8 cellular contexts compared by ENCODE assay signal in the genomic region with DNA sequence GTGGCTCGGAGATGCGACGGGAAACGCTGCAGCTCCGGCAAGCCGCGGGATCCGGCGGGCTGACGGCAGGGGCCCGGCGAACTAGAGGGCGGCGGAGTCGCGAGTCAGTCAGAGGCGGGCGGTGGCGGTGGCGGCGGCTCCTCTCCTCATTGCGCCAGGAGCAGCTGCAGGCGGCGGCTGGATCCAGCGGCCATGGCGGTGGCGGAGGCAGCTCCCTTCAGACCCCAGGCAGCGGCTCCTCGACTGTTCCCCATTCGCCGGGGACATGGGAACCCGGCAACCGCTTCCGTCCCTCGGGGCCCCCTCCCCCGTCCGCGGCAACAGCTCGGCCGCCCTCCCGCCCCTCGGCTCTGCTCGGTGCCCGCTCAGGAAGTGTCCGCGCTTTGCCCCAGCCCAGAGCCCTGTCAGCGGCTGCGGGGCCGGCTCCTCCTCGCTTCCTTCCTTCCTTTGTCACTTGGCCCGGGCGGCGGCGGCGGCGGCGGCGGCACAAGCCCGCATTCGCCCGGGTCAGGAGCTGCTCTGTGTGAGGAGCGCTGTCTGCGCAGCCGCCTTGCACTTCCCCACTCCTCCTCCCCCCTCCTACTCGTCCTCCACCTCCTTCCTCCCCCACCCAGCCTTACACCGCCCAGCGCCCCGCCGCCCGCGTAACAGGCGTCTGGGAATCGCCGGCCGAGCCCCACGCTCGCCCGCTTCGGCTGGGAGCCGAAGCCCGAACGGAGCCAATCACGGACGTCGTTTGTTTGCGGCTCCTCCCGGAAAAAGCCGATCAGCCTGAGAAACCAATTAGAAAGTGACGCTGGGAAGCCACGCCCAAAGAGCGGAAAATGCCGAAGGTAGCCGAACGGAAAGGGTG. TPM values are rescaled to one million over a fixed set of nuclear protein-coding genes. Genes with fewer than 3 reads are reported as not detected.
A peak's percentile ranks its signal among the peaks of the same experiment; 100 is the strongest.
DNase-seq lines count a peak whose midpoint lies in the region; ATAC-seq and TF ChIP-seq lines count a peak whose summit lies in the region.

A gene (minus strand): TSS at position 525 of the 853 bp plus-strand sequence. CDS start 1,013 bp downstream, outside the sequence.

- H3K79me1 ChIP-seq in mesendoderm (ENCODE audit: low read length), result peaks cover 4% of the 10 kb centered on the region

- H2BK5ac ChIP-seq in mesendoderm (ENCODE audit: low read length), result peak within 1 kb of the TSS; percentile 99

- H3K36me3 ChIP-seq in mesendoderm (ENCODE audit: control insufficient read depth, insufficient read depth, low read length), result no peaks in the 10 kb centered on the region

- no peak within 1 kb of the TSS for H2AK5ac ChIP-seq in mesendoderm (ENCODE audit: low read length)

- H2BK120ac ChIP-seq in mesendoderm (ENCODE audit: low read depth, low read length), result peak within 1 kb of the TSS; percentile 80

- H3K23ac ChIP-seq in mesendoderm (ENCODE audit: low read length), result peak within 1 kb of the TSS; percentile 99

- peak within 1 kb of the TSS; percentile 100 for H3K9ac ChIP-seq in mesendoderm (ENCODE audit: low read length)

- no CpG with 5 or more reads among the region's 94 CpGs for WGBS in mesendoderm (ENCODE audit: extremely low coverage, insufficient coverage, low lambda C conversion rate)

- TF ChIP-seq POLR2A in GM18526 (IDR thresholded peaks at IDR 0.05; ENCODE audit: extremely low read depth, insufficient read length), result peak; percentile 57

- peak; percentile 39 for ATAC-seq in HG03066 (IDR thresholded peaks at IDR 0.05; ENCODE audit: low read depth, unreplicated experiment)

- H4K8ac ChIP-seq in mesendoderm (ENCODE audit: low read depth, low read length), result peak within 1 kb of the TSS; percentile 88

- DNase-seq in 8988T, result peak; percentile 44
- peak; percentile 78 to 91 for DNase-seq in NCI-H446 (lab: John Stamatoyannopoulos, UW)
- peak; percentile 100 for DNase-seq in activated CD8-positive, alpha-beta memory T cell treated with anti-CD3 and anti-CD28 coated beads for 24 hours
- DNase-seq in effector CD8-positive, alpha-beta T cell (lab: John Stamatoyannopoulos, UW), result peak; percentile 61
- DNase-seq in mesendoderm, result no peak
- peak; percentile 94 to 97 for DNase-seq in stimulated activated CD8-positive, alpha-beta memory T cell treated with anti-CD3 and anti-CD28 coated beads, Interleukin-15, amount 100 ng/mL, for 48 hours (ENCODE audit: low read depth in 2 of 2)

- peak within 1 kb of the TSS; percentile 80 for H3K4me2 ChIP-seq in mesendoderm (ENCODE audit: low read length)

- H3K79me2 ChIP-seq in mesendoderm (ENCODE audit: control insufficient read depth, insufficient read depth, low read length), result peaks cover 43% of the 10 kb centered on the region

- H3K4ac ChIP-seq in mesendoderm (ENCODE audit: low read depth, low read length), result peak within 1 kb of the TSS; percentile 100

- H3K4me1 ChIP-seq in mesendoderm (ENCODE audit: control insufficient read depth, low read depth, low read length), result peaks cover 6% of the 10 kb centered on the region

- H4K5ac ChIP-seq in mesendoderm (ENCODE audit: low read length), result no peak within 1 kb of the TSS

- H3K27ac ChIP-seq in mesendoderm (ENCODE audit: low read depth, low read length), result peak within 1 kb of the TSS; percentile 100

- peak within 1 kb of the TSS; percentile 99 for H3K56ac ChIP-seq in mesendoderm (ENCODE audit: low read length)

- no peaks in the 10 kb centered on the region for H3K27me3 ChIP-seq in mesendoderm (ENCODE audit: insufficient read depth, low read length, poor library complexity)

- H3K18ac ChIP-seq in mesendoderm (ENCODE audit: low read length), result peak within 1 kb of the TSS; percentile 98

- H2BK15ac ChIP-seq in mesendoderm (replicated peaks; ENCODE audit: low read depth), result no peak within 1 kb of the TSS

- peak within 1 kb of the TSS; percentile 68 for H3K4me3 ChIP-seq in mesendoderm (ENCODE audit: low read length)

RNA-seq across cellular contexts. Expression of the gene that starts here (rescaled TPM):
- polyA plus RNA-seq in mesendoderm (2013, experiment 1 of 2), result 41.0 TPM
- polyA plus RNA-seq in mesendoderm (2013, experiment 2 of 2), result 43.6 TPM
